ENCODE assay signal across 13 cellular contexts in the genomic region with DNA sequence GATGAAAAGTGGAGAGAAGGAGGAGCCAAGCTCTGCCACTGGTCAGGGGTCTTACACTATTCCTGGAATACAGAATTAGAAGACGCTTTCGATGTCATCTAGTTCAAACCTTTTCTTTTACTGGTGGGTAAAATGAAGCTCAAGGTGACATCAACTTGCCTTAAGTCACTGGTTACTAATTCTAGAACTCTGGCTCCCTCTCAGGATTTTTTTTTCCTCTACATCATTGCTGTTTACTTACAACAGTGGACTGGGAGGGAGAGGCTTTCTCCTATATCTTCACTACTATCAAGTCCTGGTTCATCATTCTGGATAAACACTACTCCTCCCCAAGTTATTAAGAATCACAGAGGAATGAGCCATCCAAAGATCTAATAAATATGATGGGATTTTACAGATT.
A peak's percentile ranks its signal among the peaks of the same experiment; 100 is the strongest.
DNase-seq lines count a peak whose midpoint lies in the region; ATAC-seq, FAIRE-seq and TF ChIP-seq lines count a peak whose summit lies in the region.
"Had no signal": no experiment of that assay in that cellular context is flagged by ENCODE, and none has a peak within 500 bp of the region (broad histone marks: within the 10 kb centered on the region; RNA-seq: fewer than 3 reads in every experiment).

No MANE protein-coding gene starts in this region.

- no peaks in the 10 kb centered on the region for H3K9me2 ChIP-seq in Karpas-422 (replicated peaks; ENCODE audit: insufficient read depth, low read length)

- TF ChIP-seq CTCF in AG04450 (IDR thresholded peaks at IDR 0.05; ENCODE audit: low read depth, low read length), result no peak
- peak in 1 of 3 experiments; percentile 15; a peak in 1 of 6 replicates for TF ChIP-seq CTCF in GM12878 (IDR thresholded peaks at IDR 0.05 in 2 of 3, conservative IDR thresholded peaks at IDR 0.05 in 1 of 3; ENCODE audit: control insufficient read depth in 2 of 3, extremely low read depth in 1 of 3, insufficient read depth in 1 of 3, low read depth in 3 of 3, low read length in 3 of 3)

- SMC1A ChIA-PET in GM12878 (lab: Charles Lee; ENCODE audit: uncharacterized antibody, unreplicated experiment), result interaction anchor here (0.6 to 7.1 kb wide), 8 partner anchors 7 to 206 kb away, joined by 3 to 82 read pairs (median 4); no protein-coding TSS in a partner anchor

- 100% methylated on average over 2 of the region's 2 CpGs for WGBS in GM12878 (ENCODE audit: insufficient coverage, insufficient replicate concordance, low lambda C conversion rate, missing lambda C conversion rate)

- H4K20me1 ChIP-seq in Karpas-422 (ENCODE audit: insufficient read depth, low read depth, low read length) (peaks cover 42% of the 10 kb centered on the region), GM12878 (ENCODE audit: control insufficient read depth, insufficient read depth) (no peaks in the 10 kb centered on the region; the same call in 1 of the 2 replicates)

- H3K4me3 ChIP-seq in AG04450 (ENCODE audit: low read depth, low read length) (no peak overlapping the region), Karpas-422 (ENCODE audit: low read length) (no peak overlapping the region), GM12878 (no peak overlapping the region), muscle layer of duodenum (ENCODE audit: low read depth in 1 of 2, low read length in 2 of 2) (no peak overlapping the region)

- intact Hi-C loops in GM12878 (cut with micrococcal nuclease; ENCODE audit: unreplicated experiment), result no loop called here

- ATAC-seq in GM12878, result no peak
- ATAC-seq in GM19397 (IDR thresholded peaks at IDR 0.05; ENCODE audit: unreplicated experiment), result no peak

- DNase-seq in AG04450 (ENCODE audit: low read depth, low spot score) (no peak), Karpas-422 (no peak), GM12878 (ENCODE audit: low read depth, low spot score) (no peak), NOMO-1 treated with dmso at 0.1 percent for 144 hours (lab: John Stamatoyannopoulos, UW; ENCODE audit: unreplicated experiment) (no peak), hippocampal formation (lab: John Stamatoyannopoulos, UW) (no peak), OCI-M1 (lab: John Stamatoyannopoulos, UW) (no peak)
- DNase-seq: NCI-H1417; NK-92 treated with Interleukin-12 subunit alpha and Interleukin-12 subunit beta, amount 100 ng/mL, for 24 hours had no signal

- TF ChIP-seq POLR2A in GM12878 (IDR thresholded peaks at IDR 0.05; ENCODE audit: low read depth, low read length), result no peak

- H3K9me3 ChIP-seq in AG04450 (ENCODE audit: control insufficient read depth, insufficient read depth, low read length) (no peaks in the 10 kb centered on the region), Karpas-422 (ENCODE audit: low read length) (no peaks in the 10 kb centered on the region), GM12878 (replicated peaks; ENCODE audit: control insufficient read depth, insufficient read depth, low read length) (no peaks in the 10 kb centered on the region), muscle layer of duodenum (ENCODE audit: control insufficient read depth in 1 of 2, low read length in 2 of 2) (no peaks in the 10 kb centered on the region)

- in situ Hi-C loops in GM12878 (cut with MboI), result no loop called here

- H3K27me3 ChIP-seq in AG04450 (ENCODE audit: control insufficient read depth, insufficient read depth, low read length) (no peaks in the 10 kb centered on the region), Karpas-422 (ENCODE audit: low read length) (no peaks in the 10 kb centered on the region), GM12878 (replicated peaks in 1 of 2; ENCODE audit: control insufficient read depth in 2 of 2, insufficient read depth in 2 of 2, low read length in 1 of 2) (no peaks in the 10 kb centered on the region), muscle layer of duodenum (ENCODE audit: low read depth, low read length) (no peaks in the 10 kb centered on the region)

- no peak for FAIRE-seq in GM12878 (lab: Jason Lieb, UNC)
- FAIRE-seq: islet of Langerhans, TTC549 had no signal

- H3K4me2 ChIP-seq in Karpas-422 (ENCODE audit: low read depth, low read length, poor library complexity, severe bottlenecking) (peak overlapping the region; percentile 60), GM12878 (ENCODE audit: control insufficient read depth, insufficient read depth) (no peak overlapping the region)

- H2AFZ ChIP-seq in Karpas-422 (ENCODE audit: low read length) (no peak overlapping the region), GM12878 (ENCODE audit: control insufficient read depth, low read depth, low read length) (no peak overlapping the region)
- H2AFZ ChIP-seq: parathyroid adenoma had no signal

- CTCF ChIA-PET in AG04450 (lab: Charles Lee), result interaction anchor here (3.1 kb wide), 1 partner anchor 126 kb away, joined by 13 read pairs; no protein-coding TSS in a partner anchor
- CTCF ChIA-PET in GM12878 (lab: Yijun Ruan, JAX), result interaction anchor here (0.6 to 2.0 kb wide), 7 partner anchors 7 to 298 kb away, joined by 3 to 7 read pairs (median 4); no protein-coding TSS in a partner anchor

- no TSS peak for BruUV-seq in GM12878 (replicated peaks; lab: Mats Ljungman, UMichigan)

- 0 out of 2 replicates have a peak, but pooled peaks cover 5% of the 10 kb centered on the region for H3K36me3 ChIP-seq in Karpas-422 (ENCODE audit: insufficient read depth, low read length)
- peaks cover 8 to 10% of the 10 kb centered on the region in 2 experiments for H3K36me3 ChIP-seq in GM12878 (ENCODE audit: control insufficient read depth in 2 of 2, insufficient read depth in 2 of 2, low read length in 1 of 2)
- peaks cover 3 to 6% of the 10 kb centered on the region in 2 donors for H3K36me3 ChIP-seq in muscle layer of duodenum (ENCODE audit: control insufficient read depth in 1 of 2, insufficient read depth in 2 of 2, low read length in 2 of 2)

- H3K79me2 ChIP-seq in Karpas-422 (ENCODE audit: low read length) (peaks cover 100% of the 10 kb centered on the region), GM12878 (ENCODE audit: control insufficient read depth, insufficient read depth, low read length) (peaks cover 98% of the 10 kb centered on the region)
- H3K79me2 ChIP-seq: parathyroid adenoma had no signal

- peak overlapping the region; percentile 83 for H3K27ac ChIP-seq in AG04450 (ENCODE audit: low read depth, low read length)
- H3K27ac ChIP-seq in Karpas-422 (ENCODE audit: low read length), result peak overlapping the region; percentile 93
- no peak overlapping the region for H3K27ac ChIP-seq in GM12878 (ENCODE audit: control insufficient read depth, insufficient read depth)
- H3K27ac ChIP-seq in muscle layer of duodenum (ENCODE audit: low read length), result peak overlapping the region; percentile 53
- H3K27ac ChIP-seq: parathyroid adenoma had no signal

- H3K9ac ChIP-seq in Karpas-422 (ENCODE audit: low read length) (0 out of 2 replicates have a peak overlapping the region, but pooled peaks have one; percentile 27), GM12878 (ENCODE audit: control insufficient read depth, insufficient read depth, low read length) (no peak overlapping the region)
- H3K9ac ChIP-seq: parathyroid adenoma had no signal

- H3K4me1 ChIP-seq in Karpas-422 (ENCODE audit: low read length), result peaks cover 100% of the 10 kb centered on the region
- H3K4me1 ChIP-seq in GM12878 (ENCODE audit: control insufficient read depth, insufficient read depth, low read length), result peaks cover 38% of the 10 kb centered on the region
- H3K4me1 ChIP-seq in muscle layer of duodenum (ENCODE audit: control insufficient read depth in 1 of 2, insufficient read depth in 2 of 2, low read length in 2 of 2), result peaks cover 38 to 76% of the 10 kb centered on the region in 2 donors

- POLR2A ChIA-PET in AG04450 (lab: Yijun Ruan, JAX) (interaction anchor here (0.7 kb wide), 1 partner anchor 47 kb away, joined by 3 read pairs; no protein-coding TSS in a partner anchor), GM12878 (lab: Charles Lee) (interaction anchor here (2.1 kb wide), 1 partner anchor 14 kb away, joined by 5 read pairs; no protein-coding TSS in a partner anchor)

- no peak for TF ChIP-seq EP300 in GM12878 (IDR thresholded peaks at IDR 0.05; ENCODE audit: borderline replicate concordance in 1 of 2, control insufficient read depth in 1 of 2, low read depth in 2 of 2, low read length in 2 of 2)

- peak; percentile 40; the same call in 1 of the 2 replicates for TF ChIP-seq RAD21 in GM12878 (IDR thresholded peaks at IDR 0.05; ENCODE audit: insufficient read depth, low read depth, low read length)

- RAD21 ChIA-PET in GM12878 (lab: Charles Lee; ENCODE audit: unreplicated experiment), result interaction anchor here (0.6 to 1.5 kb wide), 4 partner anchors 19 to 332 kb away, joined by 3 read pairs; no protein-coding TSS in a partner anchor

TF ChIP-seq in GM12878, 131 proteins besides CTCF, POLR2A, EP300 and RAD21 (continues in another document):
- TF ChIP-seq, protein P1, sequence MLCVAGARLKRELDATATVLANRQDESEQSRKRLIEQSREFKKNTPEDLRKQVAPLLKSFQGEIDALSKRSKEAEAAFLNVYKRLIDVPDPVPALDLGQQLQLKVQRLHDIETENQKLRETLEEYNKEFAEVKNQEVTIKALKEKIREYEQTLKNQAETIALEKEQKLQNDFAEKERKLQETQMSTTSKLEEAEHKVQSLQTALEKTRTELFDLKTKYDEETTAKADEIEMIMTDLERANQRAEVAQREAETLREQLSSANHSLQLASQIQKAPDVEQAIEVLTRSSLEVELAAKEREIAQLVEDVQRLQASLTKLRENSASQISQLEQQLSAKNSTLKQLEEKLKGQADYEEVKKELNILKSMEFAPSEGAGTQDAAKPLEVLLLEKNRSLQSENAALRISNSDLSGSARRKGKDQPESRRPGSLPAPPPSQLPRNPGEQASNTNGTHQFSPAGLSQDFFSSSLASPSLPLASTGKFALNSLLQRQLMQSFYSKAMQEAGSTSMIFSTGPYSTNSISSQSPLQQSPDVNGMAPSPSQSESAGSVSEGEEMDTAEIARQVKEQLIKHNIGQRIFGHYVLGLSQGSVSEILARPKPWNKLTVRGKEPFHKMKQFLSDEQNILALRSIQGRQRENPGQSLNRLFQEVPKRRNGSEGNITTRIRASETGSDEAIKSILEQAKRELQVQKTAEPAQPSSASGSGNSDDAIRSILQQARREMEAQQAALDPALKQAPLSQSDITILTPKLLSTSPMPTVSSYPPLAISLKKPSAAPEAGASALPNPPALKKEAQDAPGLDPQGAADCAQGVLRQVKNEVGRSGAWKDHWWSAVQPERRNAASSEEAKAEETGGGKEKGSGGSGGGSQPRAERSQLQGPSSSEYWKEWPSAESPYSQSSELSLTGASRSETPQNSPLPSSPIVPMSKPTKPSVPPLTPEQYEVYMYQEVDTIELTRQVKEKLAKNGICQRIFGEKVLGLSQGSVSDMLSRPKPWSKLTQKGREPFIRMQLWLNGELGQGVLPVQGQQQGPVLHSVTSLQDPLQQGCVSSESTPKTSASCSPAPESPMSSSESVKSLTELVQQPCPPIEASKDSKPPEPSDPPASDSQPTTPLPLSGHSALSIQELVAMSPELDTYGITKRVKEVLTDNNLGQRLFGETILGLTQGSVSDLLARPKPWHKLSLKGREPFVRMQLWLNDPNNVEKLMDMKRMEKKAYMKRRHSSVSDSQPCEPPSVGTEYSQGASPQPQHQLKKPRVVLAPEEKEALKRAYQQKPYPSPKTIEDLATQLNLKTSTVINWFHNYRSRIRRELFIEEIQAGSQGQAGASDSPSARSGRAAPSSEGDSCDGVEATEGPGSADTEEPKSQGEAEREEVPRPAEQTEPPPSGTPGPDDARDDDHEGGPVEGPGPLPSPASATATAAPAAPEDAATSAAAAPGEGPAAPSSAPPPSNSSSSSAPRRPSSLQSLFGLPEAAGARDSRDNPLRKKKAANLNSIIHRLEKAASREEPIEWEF (IDR thresholded peaks at IDR 0.05; ENCODE audit: insufficient replicate concordance, low read depth, low read length), result no peak
